Comparison of ENCODE assay signal across 8 cellular contexts in the genomic region with DNA sequence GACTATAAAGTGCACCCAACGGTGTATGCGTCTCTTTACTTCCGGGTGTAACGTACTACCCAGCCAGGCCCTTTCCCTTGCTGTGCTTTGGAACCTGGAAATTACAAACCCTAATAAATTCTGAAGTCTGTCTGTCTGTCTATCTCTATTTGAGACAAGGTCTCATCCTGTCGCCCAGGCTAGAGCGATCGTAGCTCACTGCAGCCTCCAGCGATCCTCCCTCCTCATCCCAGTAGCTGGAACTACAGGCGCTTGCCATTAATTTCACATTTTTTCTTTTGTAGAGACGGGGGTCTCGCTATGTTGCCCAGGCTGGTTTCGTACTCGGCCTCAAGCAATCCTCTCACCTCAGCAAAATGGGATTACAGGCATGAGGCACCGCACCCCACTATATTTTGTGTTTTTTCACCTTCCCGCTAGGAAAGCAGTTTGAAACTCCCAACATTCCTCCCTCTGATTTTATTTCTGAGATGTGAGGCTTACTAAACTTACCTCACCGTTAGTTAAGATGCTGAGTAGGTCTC.
DNase-seq lines count a peak whose midpoint lies in the region; ATAC-seq and TF ChIP-seq lines count a peak whose summit lies in the region.

No MANE protein-coding gene starts in this region.

- H3K4me1 ChIP-seq in MM.1S (ENCODE audit: low read length) (no peaks in the 10 kb centered on the region), mucosa of stomach (ENCODE audit: control insufficient read depth, insufficient read depth, low read length) (no peaks in the 10 kb centered on the region)

- no peaks in the 10 kb centered on the region for H4K20me1 ChIP-seq in MM.1S (ENCODE audit: insufficient read depth, low read length)

- no peak for DNase-seq in GM12865 (ENCODE audit: low read depth)
- DNase-seq in MM.1S = no peak
- DNase-seq in coronary artery (ENCODE audit: low spot score) = no peak
- DNase-seq in putamen (ENCODE audit: low spot score) = no peak
- DNase-seq in AG08396 (ENCODE audit: low spot score) = no peak
- no peak for DNase-seq in cerebellar nuclear complex (lab: John Stamatoyannopoulos, UW)

- no peaks in the 10 kb centered on the region for H3K9me2 ChIP-seq in MM.1S (replicated peaks; ENCODE audit: insufficient read depth, low read length)

- H3F3A ChIP-seq in MM.1S (ENCODE audit: insufficient read depth, low read length) = no peaks in the 10 kb centered on the region

- TF ChIP-seq CTCF in GM12865 (IDR thresholded peaks at IDR 0.05; ENCODE audit: insufficient read depth, low read depth, low read length, missing control alignments) (no peak), MM.1S (IDR thresholded peaks at IDR 0.05; ENCODE audit: low read length) (no peak), coronary artery (IDR thresholded peaks at IDR 0.05) (no peak)

- peak; percentile 45 for ATAC-seq in GM21825 (IDR thresholded peaks at IDR 0.05; ENCODE audit: unreplicated experiment)

- H3K9ac ChIP-seq in MM.1S (ENCODE audit: low read length) (peak overlapping the region; percentile 96; the same call in 1 of the 2 replicates), mucosa of stomach (ENCODE audit: low read length) (peak overlapping the region; percentile 98)

- peak overlapping the region; percentile 82; the same call in 1 of the 2 replicates for H3K27ac ChIP-seq in MM.1S (ENCODE audit: low read length)
- H3K27ac ChIP-seq in coronary artery = peak overlapping the region; percentile 79 to 93

- H3K4me3 ChIP-seq in GM12865 (ENCODE audit: low read depth, low read length) (peak overlapping the region; percentile 72), MM.1S (ENCODE audit: low read length) (peak overlapping the region; percentile 88), coronary artery (peak overlapping the region; percentile 81), mucosa of stomach (ENCODE audit: low read length) (peak overlapping the region; percentile 89)

- H3K4me2 ChIP-seq in MM.1S (ENCODE audit: low read depth, low read length) = peak overlapping the region; percentile 60; the same call in 1 of the 2 replicates

- peaks cover 19% of the 10 kb centered on the region for H3K79me2 ChIP-seq in MM.1S (ENCODE audit: low read length)

- H3K36me3 ChIP-seq in MM.1S (replicated peaks; ENCODE audit: insufficient read depth, low read length) = peaks cover 3% of the 10 kb centered on the region; the same call in 1 of the 2 replicates
- no peaks in the 10 kb centered on the region for H3K36me3 ChIP-seq in mucosa of stomach (ENCODE audit: control insufficient read depth, insufficient read depth, low read length)

- H3K9me3 ChIP-seq in MM.1S (replicated peaks; ENCODE audit: insufficient read depth, low read length) (no peaks in the 10 kb centered on the region), mucosa of stomach (ENCODE audit: control insufficient read depth, low read length) (no peaks in the 10 kb centered on the region)

- no peaks in the 10 kb centered on the region for H3K27me3 ChIP-seq in MM.1S (replicated peaks; ENCODE audit: insufficient read depth, low read length)
- no peaks in the 10 kb centered on the region for H3K27me3 ChIP-seq in mucosa of stomach (ENCODE audit: control insufficient read depth, insufficient read depth, low read length)

- peak overlapping the region; percentile 95 for H2AFZ ChIP-seq in MM.1S (ENCODE audit: low read length)
